8 cellular contexts compared by ENCODE assay signal in the genomic region with DNA sequence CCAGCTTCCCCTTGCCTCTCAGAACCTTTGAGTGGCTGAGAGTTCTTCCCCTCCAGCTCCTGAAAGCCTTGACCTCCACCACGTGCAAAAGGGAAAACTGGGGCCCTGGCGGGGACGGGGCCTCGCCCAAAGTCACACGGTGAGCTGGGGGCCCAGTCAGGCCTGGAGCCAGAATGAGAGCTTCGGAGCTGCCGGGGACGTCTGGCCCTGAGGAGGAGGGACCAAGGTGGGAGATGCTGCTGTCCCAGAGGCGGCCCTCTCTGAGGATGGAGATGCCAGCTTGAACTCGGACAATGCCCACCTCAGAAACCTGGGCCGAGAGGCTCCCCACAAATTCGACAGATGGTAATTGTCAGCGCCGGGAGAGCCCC. TPM values are rescaled to one million over a fixed set of nuclear protein-coding genes. Genes with fewer than 3 reads are reported as not detected.
DNase-seq lines count a peak whose midpoint lies in the region; TF ChIP-seq lines count a peak whose summit lies in the region.

No MANE protein-coding gene starts in this region.

- dilution Hi-C loops in mammary epithelial cell (cut with HindIII; ENCODE audit: low sequenced_read_pairs) = no loop called here

- peak overlapping the region; percentile 97 for H3K9ac ChIP-seq in mammary epithelial cell (ENCODE audit: insufficient read depth, low read length)
- H3K9ac ChIP-seq in mucosa of rectum (ENCODE audit: low read depth in 1 of 2, low read length in 2 of 2) = peak overlapping the region in 1 of 2 donors; percentile 85

- CTCF ChIA-PET in mammary epithelial cell (lab: Charles Lee; ENCODE audit: low non-redundant PET) = no interaction called here

- H2AFZ ChIP-seq in mammary epithelial cell (ENCODE audit: low read depth, low read length) = peak overlapping the region; percentile 100

- DNase-seq in left ventricle myocardium inferior (no peak), cardiac septum (ENCODE audit: low spot score) (no peak), mammary epithelial cell (no peak), DMS 273 (lab: John Stamatoyannopoulos, UW; ENCODE audit: unreplicated experiment) (no peak), epidermal melanocyte (ENCODE audit: insufficient read length, low spot score) (no peak), DMS79 treated with DMSO at 0.1 percent for 48 hours (lab: John Stamatoyannopoulos, UW) (no peak), GDM1 (lab: John Stamatoyannopoulos, UW) (no peak)

- no peaks in the 10 kb centered on the region for H3K36me3 ChIP-seq in left ventricle myocardium inferior
- H3K36me3 ChIP-seq in mammary epithelial cell (ENCODE audit: insufficient read depth, low read length) = no peaks in the 10 kb centered on the region
- H3K36me3 ChIP-seq in mucosa of rectum (ENCODE audit: control insufficient read depth in 2 of 2, insufficient read depth in 2 of 2, low read length in 2 of 2) = no peaks in the 10 kb centered on the region

- H3K27ac ChIP-seq in left ventricle myocardium inferior (replicated peaks) (no peak overlapping the region), mammary epithelial cell (ENCODE audit: insufficient read depth, low read depth, low read length) (no peak overlapping the region), mucosa of rectum (ENCODE audit: low read depth in 2 of 2, low read length in 2 of 2) (no peak overlapping the region)

- peak overlapping the region; percentile 98 for H3K4me2 ChIP-seq in mammary epithelial cell (ENCODE audit: insufficient read depth, low read depth, low read length)

- in situ Hi-C loops in mammary epithelial cell (cut with MboI; ENCODE audit: low sequenced_read_pairs in 2 of 2) = no loop called here

- intact Hi-C loops in left ventricle myocardium inferior (cut with micrococcal nuclease) (no loop called here), cardiac septum (cut with DNase I) (loop anchor here (5.0 kb wide), 1 partner anchor 205 kb away; a partner anchor contains a TSS), mammary epithelial cell (cut with micrococcal nuclease) (loop anchor here (10.0 kb wide), 1 partner anchor 203 kb away; a partner anchor contains a TSS)

- H3K27me3 ChIP-seq in left ventricle myocardium inferior (ENCODE audit: low read depth) (no peaks in the 10 kb centered on the region), mammary epithelial cell (ENCODE audit: insufficient read depth, low read length) (no peaks in the 10 kb centered on the region), mucosa of rectum (ENCODE audit: control insufficient read depth in 2 of 2, insufficient read depth in 2 of 2, low read length in 2 of 2) (no peaks in the 10 kb centered on the region)

- H3K9me3 ChIP-seq in left ventricle myocardium inferior (replicated peaks) (no peaks in the 10 kb centered on the region), mammary epithelial cell (replicated peaks; ENCODE audit: insufficient read depth, low read length) (no peaks in the 10 kb centered on the region), mucosa of rectum (ENCODE audit: control insufficient read depth in 2 of 2, low read length in 2 of 2) (no peaks in the 10 kb centered on the region)

- H3K4me1 ChIP-seq in left ventricle myocardium inferior (peaks cover 24% of the 10 kb centered on the region), mammary epithelial cell (ENCODE audit: insufficient read depth, low read length) (peaks cover 3% of the 10 kb centered on the region), mucosa of rectum (ENCODE audit: control insufficient read depth in 2 of 2, insufficient read depth in 2 of 2, low read length in 2 of 2) (peaks cover 6 to 7% of the 10 kb centered on the region in 2 donors)

- no peaks in the 10 kb centered on the region for H3K79me2 ChIP-seq in mammary epithelial cell (ENCODE audit: insufficient read depth, low read length)

- TF ChIP-seq CTCF in left ventricle myocardium inferior (IDR thresholded peaks at IDR 0.05; ENCODE audit: borderline replicate concordance) = no peak
- no peak for TF ChIP-seq CTCF in mammary epithelial cell (conservative IDR thresholded peaks at IDR 0.05 in 1 of 2, IDR thresholded peaks at IDR 0.05 in 1 of 2; ENCODE audit: extremely low read depth in 1 of 2, insufficient read depth in 1 of 2, low read depth in 1 of 2, low read length in 2 of 2)

- BruUV-seq in mammary epithelial cell (replicated peaks; lab: Mats Ljungman, UMichigan) = no TSS peak

- 57% methylated on average over 10 of the region's 14 CpGs for WGBS in mammary epithelial cell (ENCODE audit: low coverage, missing lambda C conversion rate)

- peak overlapping the region; percentile 94 for H3K4me3 ChIP-seq in left ventricle myocardium inferior
- H3K4me3 ChIP-seq in mammary epithelial cell (replicated peaks in 1 of 3; ENCODE audit: insufficient read depth in 1 of 3, low read depth in 2 of 3, low read length in 3 of 3) = peak overlapping the region; percentile 91 to 99 (median 96)
- H3K4me3 ChIP-seq in mucosa of rectum (ENCODE audit: low read length in 2 of 2) = peak overlapping the region; percentile 90 to 93

- H4K20me1 ChIP-seq in mammary epithelial cell (ENCODE audit: insufficient read depth, low read length) = no peaks in the 10 kb centered on the region

RNA-seq across cellular contexts. Expression of a gene that starts 0.7 kb away (rescaled TPM):
- 0.74 TPM for total RNA-seq in left ventricle myocardium inferior
- 0.13 TPM for total RNA-seq in cardiac septum
- total RNA-seq in mammary epithelial cell = 1 to 10 TPM; 1.1 to 1.2 TPM
- 0.25 TPM for polyA plus RNA-seq in mammary epithelial cell
- polyA minus RNA-seq in mammary epithelial cell = not detected

RNA-seq across cellular contexts. Expression of a gene that starts 1.3 kb away (rescaled TPM):
- 5.7 TPM for total RNA-seq in left ventricle myocardium inferior
- 5.4 TPM for total RNA-seq in cardiac septum
- total RNA-seq in mammary epithelial cell = 1 to 10 TPM; 4.5 to 7.3 TPM
- 3.9 TPM for polyA plus RNA-seq in mammary epithelial cell
- 3.2 TPM for polyA minus RNA-seq in mammary epithelial cell
